In the genomic region with DNA sequence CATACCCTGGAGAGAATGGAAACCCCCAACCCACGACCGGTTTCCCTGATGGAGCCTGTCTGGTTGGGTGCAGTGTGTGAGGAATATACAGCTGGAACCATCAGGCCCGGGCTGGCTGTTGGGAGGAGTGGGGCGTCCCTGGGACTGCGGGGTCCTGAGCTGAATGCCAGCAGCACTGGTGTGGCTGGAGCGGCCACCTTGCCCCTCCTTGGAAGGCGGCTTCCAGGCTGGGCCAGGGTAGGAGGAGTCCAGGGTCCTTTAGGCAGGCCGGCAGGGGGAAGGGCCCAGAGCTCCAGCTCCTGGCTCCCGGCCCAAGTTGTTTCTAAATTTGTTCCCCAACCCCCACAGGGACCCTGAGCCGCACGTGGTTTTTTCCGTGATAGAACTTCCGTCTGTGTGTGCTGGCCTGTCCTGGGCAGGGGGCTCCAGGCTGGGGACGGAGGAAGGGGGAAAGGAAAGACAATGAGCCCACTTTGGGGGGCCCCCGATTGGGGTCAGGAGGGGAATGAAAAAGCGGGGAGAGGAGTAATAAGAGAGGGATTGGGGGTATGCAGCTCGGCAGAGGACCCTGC, we compare ENCODE assay signal across 8 cellular contexts. TPM values are rescaled to one million over a fixed set of nuclear protein-coding genes. Genes with fewer than 3 reads are reported as not detected.
DNase-seq lines count a peak whose midpoint lies in the region; ATAC-seq and TF ChIP-seq lines count a peak whose summit lies in the region.

No MANE protein-coding gene starts in this region.

- WGBS in urinary bladder = 11% methylated on average over 17 of the region's 17 CpGs

- DNase-seq in dermis blood vessel endothelial cell (peak; percentile 61), lung microvascular endothelial cell (ENCODE audit: low read depth in 2 of 2) (peak; percentile 37 to 78), NCI-H345 treated with DMSO at 0.1 percent for 48 hours (lab: John Stamatoyannopoulos, UW; ENCODE audit: unreplicated experiment) (no peak)

- peak overlapping the region; percentile 64 for H3K4me2 ChIP-seq in OCI-LY1 (ENCODE audit: low read length)

- H3K27ac ChIP-seq in OCI-LY1 (ENCODE audit: low read depth, low read length, poor library complexity, severe bottlenecking) = peak overlapping the region; percentile 83
- peak overlapping the region; percentile 67 for H3K27ac ChIP-seq in urinary bladder (ENCODE audit: low read depth)

- H3K36me3 ChIP-seq in OCI-LY1 (ENCODE audit: insufficient read depth, low read length) (peaks cover 18% of the 10 kb centered on the region), urinary bladder (ENCODE audit: insufficient read depth) (no peaks in the 10 kb centered on the region)

- H3K9me2 ChIP-seq in OCI-LY1 (ENCODE audit: low read depth, low read length) = no peaks in the 10 kb centered on the region

- H3K4me1 ChIP-seq in OCI-LY1 (ENCODE audit: insufficient read depth, low read length, severe bottlenecking) (peaks cover 64% of the 10 kb centered on the region), urinary bladder (ENCODE audit: insufficient read depth) (peaks cover 7% of the 10 kb centered on the region)

- no peak overlapping the region for H2AFZ ChIP-seq in OCI-LY1 (ENCODE audit: low read length)

- no peaks in the 10 kb centered on the region for H3K9me3 ChIP-seq in OCI-LY1 (ENCODE audit: low read length)

- no peaks in the 10 kb centered on the region for H3K79me2 ChIP-seq in OCI-LY1 (ENCODE audit: insufficient read depth, low read length)

- H3K27me3 ChIP-seq in OCI-LY1 (ENCODE audit: insufficient read depth, low read length) = no peaks in the 10 kb centered on the region

- no peaks in the 10 kb centered on the region for H4K20me1 ChIP-seq in OCI-LY1 (ENCODE audit: insufficient read depth, low read length)

- TF ChIP-seq CTCF in GM12875 (IDR thresholded peaks at IDR 0.05; ENCODE audit: borderline replicate concordance, insufficient read depth, low read depth, low read length) = no peak
- no peak for TF ChIP-seq CTCF in OCI-LY1 (IDR thresholded peaks at IDR 0.05; ENCODE audit: low read length)

- H3F3A ChIP-seq in OCI-LY1 (ENCODE audit: insufficient read depth, low read length) = no peaks in the 10 kb centered on the region

- peak overlapping the region; percentile 58 for H3K9ac ChIP-seq in OCI-LY1 (ENCODE audit: low read length)

- H3K4me3 ChIP-seq in GM12875 (ENCODE audit: low read depth, low read length) (peak overlapping the region; percentile 68), OCI-LY1 (ENCODE audit: low read depth, low read length, poor library complexity, severe bottlenecking) (peak overlapping the region; percentile 57), urinary bladder (ENCODE audit: low read depth, low read length) (peak overlapping the region; percentile 41)

- ATAC-seq in HG03457 (IDR thresholded peaks at IDR 0.05; ENCODE audit: unreplicated experiment) (no peak), GM18517 (IDR thresholded peaks at IDR 0.05; ENCODE audit: unreplicated experiment) (no peak)

RNA-seq across cellular contexts. Expression of a gene that starts 0.7 kb away (rescaled TPM):
- 29.8 and 46.0 TPM in 2 replicates for total RNA-seq in dermis blood vessel endothelial cell
- total RNA-seq in lung microvascular endothelial cell = 21.4 and 21.8 TPM in 2 replicates
- total RNA-seq in urinary bladder = 2.0 TPM
- polyA plus RNA-seq in urinary bladder = 8.1 TPM

RNA-seq across cellular contexts. Expression of a gene that starts 21.7 kb away (rescaled TPM):
- total RNA-seq in dermis blood vessel endothelial cell (55.3 and 83.7 TPM in 2 replicates), lung microvascular endothelial cell (42.9 and 43.7 TPM in 2 replicates), urinary bladder (28.9 TPM)
- 64.2 TPM for polyA plus RNA-seq in urinary bladder

RNA-seq across cellular contexts. Expression of a gene that starts 25.2 kb away (rescaled TPM):
- total RNA-seq in dermis blood vessel endothelial cell (64.3 and 82.2 TPM in 2 replicates), lung microvascular endothelial cell (18.7 and 28.3 TPM in 2 replicates), urinary bladder (6.3 TPM)
- polyA plus RNA-seq in urinary bladder = 6.5 TPM

RNA-seq across cellular contexts. Expression of a gene that starts 25.8 kb away (rescaled TPM):
- 0.34 TPM in 1 of 2 replicates, not detected in the other for total RNA-seq in dermis blood vessel endothelial cell
- not detected in 2 replicates for total RNA-seq in lung microvascular endothelial cell
- not detected for total RNA-seq in urinary bladder
- polyA plus RNA-seq in urinary bladder = not detected

RNA-seq across cellular contexts. Expression of a gene that starts 35.8 kb away (rescaled TPM):
- total RNA-seq in dermis blood vessel endothelial cell (128 and 305 TPM in 2 replicates), lung microvascular endothelial cell (103 and 110 TPM in 2 replicates), urinary bladder (57.9 TPM)
- 239 TPM for polyA plus RNA-seq in urinary bladder
